Comparison of ENCODE assay signal across 10 cellular contexts in the genomic region with DNA sequence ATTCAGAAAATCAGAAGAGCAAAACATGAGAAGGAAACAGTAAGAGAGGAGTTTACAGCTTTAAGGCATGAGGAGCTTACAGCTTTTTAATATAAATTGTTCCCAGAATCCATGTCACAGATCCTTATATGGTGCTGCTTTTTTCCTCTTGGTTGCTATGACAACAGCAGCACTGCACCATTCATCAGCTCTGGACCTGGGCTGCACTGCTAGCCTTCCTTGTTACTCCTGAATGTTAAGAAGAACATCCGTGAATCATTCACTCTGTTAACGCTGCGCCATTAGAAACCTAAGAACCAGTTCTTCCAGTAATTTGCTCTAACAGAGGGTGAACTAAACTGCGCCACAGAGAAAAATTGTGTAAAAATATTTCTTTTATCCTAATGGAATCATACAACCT.
DNase-seq lines count a peak whose midpoint lies in the region; ATAC-seq and TF ChIP-seq lines count a peak whose summit lies in the region.
"Had no signal": no experiment of that assay in that cellular context is flagged by ENCODE, and none has a peak within 500 bp of the region (broad histone marks: within the 10 kb centered on the region; RNA-seq: fewer than 3 reads in every experiment).

No MANE protein-coding gene starts in this region.

- H3K27ac ChIP-seq in PC-3 (ENCODE audit: low read length), result no peak overlapping the region

- H3K27me3 ChIP-seq in PC-3 (ENCODE audit: low read length), result no peaks in the 10 kb centered on the region

- no peak for ATAC-seq in GM21737 (IDR thresholded peaks at IDR 0.05; ENCODE audit: unreplicated experiment)
- ATAC-seq in PC-3, result no peak
- no peak for ATAC-seq in GM21717 (IDR thresholded peaks at IDR 0.05; ENCODE audit: unreplicated experiment)
- ATAC-seq: activated T-helper 17 cell treated with anti-CD3 and anti-CD28 coated beads, Interleukin-2, amount 50 U/mL, for 72 hours had no signal

- no peaks in the 10 kb centered on the region for H3K9me3 ChIP-seq in PC-3 (ENCODE audit: low read length)

- H3K36me3 Mint-ChIP-seq in mesothelial cell of epicardium, result no peaks in the 10 kb centered on the region

- H3K9ac ChIP-seq in PC-3 (ENCODE audit: low read length), result no peak overlapping the region

- no peaks in the 10 kb centered on the region for H4K20me1 ChIP-seq in PC-3 (ENCODE audit: low read length)

- no TSS peak for BruUV-seq in PC-3 (replicated peaks; lab: Mats Ljungman, UMichigan)

- no peak overlapping the region for H3K4me3 ChIP-seq in PC-3 (ENCODE audit: low read length)

- H3K79me2 ChIP-seq in PC-3 (ENCODE audit: low read length), result no peaks in the 10 kb centered on the region

- H3K9me3 Mint-ChIP-seq in mesothelial cell of epicardium, result peaks cover 3% of the 10 kb centered on the region
- H3K9me3 Mint-ChIP-seq: activated T-helper 17 cell treated with anti-CD3 and anti-CD28 coated beads, Interleukin-2, amount 50 U/mL, for 72 hours had no signal

- peak overlapping the region; percentile 84 for H3K27ac Mint-ChIP-seq in mesothelial cell of epicardium
- H3K27ac Mint-ChIP-seq: activated T-helper 17 cell treated with anti-CD3 and anti-CD28 coated beads, Interleukin-2, amount 50 U/mL, for 72 hours had no signal

- peak overlapping the region; percentile 9 for H3K4me3 Mint-ChIP-seq in mesothelial cell of epicardium
- H3K4me3 Mint-ChIP-seq: activated T-helper 17 cell treated with anti-CD3 and anti-CD28 coated beads, Interleukin-2, amount 50 U/mL, for 72 hours had no signal

- POLR2A ChIA-PET in PC-3 (lab: Charles Lee; ENCODE audit: unreplicated experiment) (interaction anchor here (0.5 kb wide), 1 partner anchor 154 kb away, joined by 3 read pairs; no protein-coding TSS in a partner anchor), HEK293T (lab: Yijun Ruan, JAX) (no interaction called here)

- intact Hi-C loops in PC-3 (cut with micrococcal nuclease), result no loop called here

- DNase-seq in D341Med (ENCODE audit: low spot score) (peak; percentile 33), NCI-H1930 (lab: John Stamatoyannopoulos, UW) (peak; percentile 18 to 31), dermis blood vessel endothelial cell (peak; percentile 8), mesothelial cell of epicardium (ENCODE audit: low spot score in 2 of 2, unreplicated experiment in 2 of 2) (peak in 1 of 2 experiments; percentile 44), PC-3 (no peak), HEK293T (ENCODE audit: extremely low spot score) (no peak)
- DNase-seq: T-helper 9 cell had no signal

- H3K4me1 Mint-ChIP-seq in mesothelial cell of epicardium, result peaks cover 36% of the 10 kb centered on the region
- H3K4me1 Mint-ChIP-seq: activated T-helper 17 cell treated with anti-CD3 and anti-CD28 coated beads, Interleukin-2, amount 50 U/mL, for 72 hours had no signal

- no peak for TF ChIP-seq CTCF in mesothelial cell of epicardium (IDR thresholded peaks at IDR 0.05; ENCODE audit: unreplicated experiment)
- no peak for TF ChIP-seq CTCF in PC-3 (conservative IDR thresholded peaks at IDR 0.05; ENCODE audit: low read depth, low read length)

- no peaks in the 10 kb centered on the region for H3F3A ChIP-seq in PC-3 (ENCODE audit: low read length, unreplicated experiment)

- peaks cover 5% of the 10 kb centered on the region; the same call in 1 of the 2 replicates for H3K4me1 ChIP-seq in PC-3 (ENCODE audit: insufficient read depth, low read length)

- H3K27me3 Mint-ChIP-seq in mesothelial cell of epicardium (ENCODE audit: low read depth), result no peaks in the 10 kb centered on the region
- H3K27me3 Mint-ChIP-seq: activated T-helper 17 cell treated with anti-CD3 and anti-CD28 coated beads, Interleukin-2, amount 50 U/mL, for 72 hours had no signal

- H2AFZ ChIP-seq in PC-3 (ENCODE audit: low read length), result no peak overlapping the region

- H3K9me2 ChIP-seq in PC-3 (replicated peaks; ENCODE audit: low read length), result no peaks in the 10 kb centered on the region

- CTCF ChIA-PET in PC-3 (lab: Charles Lee) (no interaction called here), HEK293T (lab: Yijun Ruan, JAX) (interaction anchor here (1.0 kb wide), 1 partner anchor 289 kb away, joined by 3 read pairs; no protein-coding TSS in a partner anchor)

- no peaks in the 10 kb centered on the region for H3K36me3 ChIP-seq in PC-3 (ENCODE audit: low read depth, low read length)

- H3K4me2 ChIP-seq in PC-3 (ENCODE audit: low read length), result no peak overlapping the region

TF ChIP-seq in HEK293T, 16 proteins besides CTCF, POLR2A, EP300 and RAD21:
- TF ChIP-seq TARDBP (IDR thresholded peaks at IDR 0.05) (no peak), HDGF (IDR thresholded peaks at IDR 0.05; ENCODE audit: borderline replicate concordance) (no peak), SP1 (IDR thresholded peaks at IDR 0.05) (no peak), FOXA1 (IDR thresholded peaks at IDR 0.05) (no peak), ARNT (IDR thresholded peaks at IDR 0.05) (no peak), NFRKB (IDR thresholded peaks at IDR 0.05) (no peak), L3MBTL2 (conservative IDR thresholded peaks at IDR 0.05) (no peak), ZNF384 (IDR thresholded peaks at IDR 0.05) (no peak), ELF4 (IDR thresholded peaks at IDR 0.05) (no peak), SUZ12 (IDR thresholded peaks at IDR 0.05) (no peak), FOXK2 (IDR thresholded peaks at IDR 0.05) (no peak), LEF1 (IDR thresholded peaks at IDR 0.05; ENCODE audit: borderline replicate concordance) (no peak), FOXM1 (IDR thresholded peaks at IDR 0.05; ENCODE audit: borderline replicate concordance) (no peak), CTBP1 (IDR thresholded peaks at IDR 0.05; ENCODE audit: borderline replicate concordance) (no peak), BHLHE40 (IDR thresholded peaks at IDR 0.05; ENCODE audit: borderline replicate concordance) (no peak)
- TF ChIP-seq, protein P1, sequence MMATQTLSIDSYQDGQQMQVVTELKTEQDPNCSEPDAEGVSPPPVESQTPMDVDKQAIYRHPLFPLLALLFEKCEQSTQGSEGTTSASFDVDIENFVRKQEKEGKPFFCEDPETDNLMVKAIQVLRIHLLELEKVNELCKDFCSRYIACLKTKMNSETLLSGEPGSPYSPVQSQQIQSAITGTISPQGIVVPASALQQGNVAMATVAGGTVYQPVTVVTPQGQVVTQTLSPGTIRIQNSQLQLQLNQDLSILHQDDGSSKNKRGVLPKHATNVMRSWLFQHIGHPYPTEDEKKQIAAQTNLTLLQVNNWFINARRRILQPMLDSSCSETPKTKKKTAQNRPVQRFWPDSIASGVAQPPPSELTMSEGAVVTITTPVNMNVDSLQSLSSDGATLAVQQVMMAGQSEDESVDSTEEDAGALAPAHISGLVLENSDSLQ (IDR thresholded peaks at IDR 0.05), result no peak

Comparison
In these comparisons a context has a peak if more than half of its experiments do, and no peak if none do; other contexts are left out.
1. DNase-seq: peak in D341Med (single experiment), NCI-H1930 (2 of 2) and dermis blood vessel endothelial cell (single experiment); none in PC-3 (single experiment) and HEK293T (single experiment).